In the genomic region with DNA sequence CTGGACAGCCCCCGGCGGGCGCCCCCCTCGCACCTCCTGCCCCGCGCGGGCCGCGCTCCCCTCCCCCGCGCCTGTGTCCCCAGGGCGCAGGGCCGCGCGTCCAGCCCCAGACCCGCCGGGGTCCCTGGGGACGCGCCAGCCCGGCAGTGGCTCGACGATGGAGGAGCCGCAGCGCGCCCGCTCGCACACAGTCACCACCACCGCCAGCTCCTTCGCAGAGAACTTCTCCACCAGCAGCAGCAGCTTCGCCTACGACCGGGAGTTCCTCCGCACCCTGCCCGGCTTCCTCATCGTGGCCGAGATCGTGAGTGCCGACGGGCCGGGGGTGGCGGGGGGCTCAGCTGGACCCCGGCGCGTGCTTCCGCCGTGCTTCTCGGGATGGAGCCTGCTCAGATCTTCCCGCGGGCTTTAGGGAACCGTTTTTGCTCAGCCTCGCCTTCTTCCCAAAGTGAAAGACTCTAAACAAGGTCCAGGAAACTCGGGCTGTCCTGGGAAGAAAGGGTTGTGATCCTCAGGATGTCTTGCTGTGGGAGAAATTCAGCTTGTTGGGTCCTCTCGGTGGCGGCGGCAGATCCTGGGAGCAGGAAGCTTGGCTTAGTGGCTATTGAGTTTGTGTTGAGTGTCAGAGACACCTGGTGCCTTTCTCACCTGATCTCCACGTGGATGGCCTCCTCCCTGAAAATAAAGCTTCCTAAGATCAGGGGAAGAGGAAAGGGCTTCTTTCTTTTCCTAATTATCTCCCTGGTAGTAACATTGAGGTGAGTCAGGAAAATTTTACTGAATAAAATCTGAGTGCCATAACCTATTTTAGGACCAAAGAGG, we compare ENCODE assay signal across 8 cellular contexts. TPM values are rescaled to one million over a fixed set of nuclear protein-coding genes. Genes with fewer than 3 reads are reported as not detected.
A peak's percentile ranks its signal among the peaks of the same experiment; 100 is the strongest.
DNase-seq lines count a peak whose midpoint lies in the region; ATAC-seq and TF ChIP-seq lines count a peak whose summit lies in the region.

No MANE protein-coding gene starts in this region.

- H3K4me3 Mint-ChIP-seq in T-helper 2 cell treated with Interferon-gamma antibody and Interleukin-4, amounts not matched to agents 5 μg/mL and 100 μg/mL, for 36 hours: peak overlapping the region; percentile 85
- H3K4me3 Mint-ChIP-seq in central memory CD8-positive, alpha-beta T cell: peak overlapping the region; percentile 82

- peak overlapping the region; percentile 82 for H3K4me3 ChIP-seq in HUES6 (ENCODE audit: low read depth, low read length)
- H3K4me3 ChIP-seq in kidney epithelial cell (ENCODE audit: low read depth, low read length): peak overlapping the region; percentile 77

- H3K27ac ChIP-seq in HUES6 (ENCODE audit: low read depth, low read length): no peak overlapping the region

- peak; percentile 45 for ATAC-seq in central memory CD8-positive, alpha-beta T cell (replicated peaks; ENCODE audit: extremely low read depth, poor library complexity, severe bottlenecking)
- no peak for ATAC-seq in GM19452 (IDR thresholded peaks at IDR 0.05; ENCODE audit: unreplicated experiment)

- peaks cover 30% of the 10 kb centered on the region for H3K4me1 Mint-ChIP-seq in T-helper 2 cell treated with Interferon-gamma antibody and Interleukin-4, amounts not matched to agents 5 μg/mL and 100 μg/mL, for 36 hours (ENCODE audit: low read depth)
- H3K4me1 Mint-ChIP-seq in central memory CD8-positive, alpha-beta T cell: peaks cover 22% of the 10 kb centered on the region

- peak overlapping the region; percentile 29 for H3K27ac Mint-ChIP-seq in T-helper 2 cell treated with Interferon-gamma antibody and Interleukin-4, amounts not matched to agents 5 μg/mL and 100 μg/mL, for 36 hours
- H3K27ac Mint-ChIP-seq in central memory CD8-positive, alpha-beta T cell (ENCODE audit: low read depth): no peak overlapping the region

- H3K36me3 Mint-ChIP-seq in T-helper 2 cell treated with Interferon-gamma antibody and Interleukin-4, amounts not matched to agents 5 μg/mL and 100 μg/mL, for 36 hours (ENCODE audit: low read depth): peaks cover 8% of the 10 kb centered on the region
- H3K36me3 Mint-ChIP-seq in central memory CD8-positive, alpha-beta T cell (ENCODE audit: insufficient read depth): peaks cover 5% of the 10 kb centered on the region

- peaks cover 11% of the 10 kb centered on the region for H3K4me1 ChIP-seq in HUES6 (ENCODE audit: control insufficient read depth, insufficient read depth, low read length)

- TF ChIP-seq CTCF in kidney epithelial cell (IDR thresholded peaks at IDR 0.05; ENCODE audit: insufficient read depth, low read length, poor library complexity, severe bottlenecking): no peak

- H3K9me3 Mint-ChIP-seq in T-helper 2 cell treated with Interferon-gamma antibody and Interleukin-4, amounts not matched to agents 5 μg/mL and 100 μg/mL, for 36 hours: peaks cover 16% of the 10 kb centered on the region
- H3K9me3 Mint-ChIP-seq in central memory CD8-positive, alpha-beta T cell: no peaks in the 10 kb centered on the region

- peaks cover 42% of the 10 kb centered on the region for H3K27me3 ChIP-seq in HUES6 (ENCODE audit: control insufficient read depth, insufficient read depth, low read length)
- H3K27me3 ChIP-seq in kidney epithelial cell (ENCODE audit: control insufficient read depth, insufficient read depth, low read length): no peaks in the 10 kb centered on the region

- DNase-seq in activated T-cell treated with anti-CD3 and anti-CD28 coated beads for 1 hour (ENCODE audit: low read depth) (peak; percentile 29), activated T-cell treated with anti-CD3 and anti-CD28 coated beads for 4 hours (no peak), kidney epithelial cell (ENCODE audit: low read depth) (no peak)
- peak; percentile 39 for DNase-seq in T-helper 2 cell treated with Interferon-gamma antibody and Interleukin-4, amounts not matched to agents 5 μg/mL and 100 μg/mL, for 36 hours (ENCODE audit: low spot score)
- DNase-seq in central memory CD8-positive, alpha-beta T cell (ENCODE audit: low spot score in 2 of 2): no peak
- peak; percentile 31 to 37 for DNase-seq in stimulated activated CD4-positive, alpha-beta T cell treated with anti-CD3 and anti-CD28 coated beads, Interleukin-2, amount 100 ng/mL, for 48 hours

- H3K36me3 ChIP-seq in HUES6 (ENCODE audit: control insufficient read depth, insufficient read depth, low read length) (no peaks in the 10 kb centered on the region), kidney epithelial cell (ENCODE audit: control insufficient read depth, insufficient read depth, low read length) (no peaks in the 10 kb centered on the region)

- H3K27me3 Mint-ChIP-seq in T-helper 2 cell treated with Interferon-gamma antibody and Interleukin-4, amounts not matched to agents 5 μg/mL and 100 μg/mL, for 36 hours (ENCODE audit: low read depth): peaks cover 32% of the 10 kb centered on the region
- peaks cover 19% of the 10 kb centered on the region for H3K27me3 Mint-ChIP-seq in central memory CD8-positive, alpha-beta T cell

- H3K9ac ChIP-seq in HUES6 (ENCODE audit: low read length): peak overlapping the region; percentile 24

- H3K9me3 ChIP-seq in HUES6 (ENCODE audit: control insufficient read depth, insufficient read depth, low read depth, low read length): peaks cover 10% of the 10 kb centered on the region

RNA-seq across cellular contexts. Expression of a gene that starts 0.5 kb away (rescaled TPM):
- 2.8 and 7.5 TPM in 2 replicates for total RNA-seq in kidney epithelial cell

Comparison
In these comparisons a context has a peak if more than half of its experiments do, and no peak if none do; other contexts are left out.
1. DNase-seq: peak in activated T-cell treated with anti-CD3 and anti-CD28 coated beads for 1 hour (single experiment), T-helper 2 cell treated with Interferon-gamma antibody and Interleukin-4, amounts not matched to agents 5 μg/mL and 100 μg/mL, for 36 hours (single experiment) and stimulated activated CD4-positive, alpha-beta T cell treated with anti-CD3 and anti-CD28 coated beads, Interleukin-2, amount 100 ng/mL, for 48 hours (2 of 2); none in activated T-cell treated with anti-CD3 and anti-CD28 coated beads for 4 hours (single experiment), central memory CD8-positive, alpha-beta T cell (0 of 2) and kidney epithelial cell (single experiment).